Comparison of ENCODE assay signal across 7 cellular contexts in genomic region chr12:109406147-109406546, GRCh38. TPM values are rescaled to one million over a fixed set of nuclear protein-coding genes. Genes with fewer than 3 reads are reported as not detected.
"Had no signal": no experiment of that assay in that cellular context is flagged by ENCODE, and none has a peak within 500 bp of the region (broad histone marks: within the 10 kb centered on the region; RNA-seq: fewer than 3 reads in every experiment).

No MANE protein-coding gene starts in this region.

RNA-seq across cellular contexts. Expression of gene MYO1H, which starts 58.4 kb away (rescaled TPM):
- total RNA-seq: PC-3, PC-9, Peyer's patch, RPMI7951, SJCRH30, SJSA1 had no signal
- polyA plus RNA-seq: SK-N-SH had no signal
